Comparison of ENCODE assay signal across 10 cellular contexts in genomic region chr4:76589402-76589801, GRCh38.
DNase-seq lines count a peak whose midpoint lies in the region; ATAC-seq and TF ChIP-seq lines count a peak whose summit lies in the region.
"Had no signal": no experiment of that assay in that cellular context is flagged by ENCODE, and none has a peak within 500 bp of the region (broad histone marks: within the 10 kb centered on the region; RNA-seq: fewer than 3 reads in every experiment).

No MANE protein-coding gene starts in this region.

- peaks cover 54% of the 10 kb centered on the region for H3K27me3 Mint-ChIP-seq in activated CD8-positive, alpha-beta memory T cell treated with anti-CD3 and anti-CD28 coated beads, Interleukin-2, amount 10 ng/mL, durations not matched to agents 7 days and 5 days

- WGBS in mesenchymal stem cell = 7% methylated on average over 1 of the region's 1 CpG
- 6 to 20% methylated on average over 1 of the region's 1 CpG for WGBS in aorta, 2 donors

- H3K36me3 Mint-ChIP-seq in activated CD8-positive, alpha-beta memory T cell treated with anti-CD3 and anti-CD28 coated beads, Interleukin-2, amount 10 ng/mL, durations not matched to agents 7 days and 5 days = no peaks in the 10 kb centered on the region

- H3K4me3 Mint-ChIP-seq in activated CD8-positive, alpha-beta memory T cell treated with anti-CD3 and anti-CD28 coated beads, Interleukin-2, amount 10 ng/mL, durations not matched to agents 7 days and 5 days = no peak overlapping the region

- H3K79me1 ChIP-seq in mesenchymal stem cell (replicated peaks; ENCODE audit: low read length, poor library complexity, severe bottlenecking) = no peaks in the 10 kb centered on the region

- H2AK5ac ChIP-seq in mesenchymal stem cell (ENCODE audit: low read length, severe bottlenecking) = peak overlapping the region; percentile 100

- no peak overlapping the region for H2BK15ac ChIP-seq in mesenchymal stem cell (ENCODE audit: low read depth, poor library complexity, severe bottlenecking)

- peak overlapping the region; percentile 84 to 93 for H3K18ac ChIP-seq in mesenchymal stem cell (ENCODE audit: low read depth in 1 of 2, low read length in 2 of 2)

- peak overlapping the region; percentile 60 for H4K8ac ChIP-seq in mesenchymal stem cell (ENCODE audit: low read length)

- H2BK120ac ChIP-seq in mesenchymal stem cell (ENCODE audit: low read depth, low read length) = peak overlapping the region; percentile 71

- H3K14ac ChIP-seq in mesenchymal stem cell (ENCODE audit: low read length in 2 of 2) = no peak overlapping the region

- no peak overlapping the region for H3K27ac Mint-ChIP-seq in activated CD8-positive, alpha-beta memory T cell treated with anti-CD3 and anti-CD28 coated beads, Interleukin-2, amount 10 ng/mL, durations not matched to agents 7 days and 5 days

- no peaks in the 10 kb centered on the region for H3K27me3 ChIP-seq in cardiac muscle cell
- H3K27me3 ChIP-seq in mesenchymal stem cell (ENCODE audit: control insufficient read depth in 1 of 2, insufficient read depth in 1 of 2, low read length in 2 of 2) = no peaks in the 10 kb centered on the region
- no peaks in the 10 kb centered on the region for H3K27me3 ChIP-seq in aorta (ENCODE audit: control insufficient read depth in 1 of 2, insufficient read depth in 2 of 2, low read length in 1 of 2)

- no peak for TF ChIP-seq CTCF in cardiac muscle cell (IDR thresholded peaks at IDR 0.05; ENCODE audit: low read depth, low read length)

- CTCF ChIA-PET in activated CD8-positive, alpha-beta memory T cell treated with anti-CD3 and anti-CD28 coated beads, Interleukin-2, amount 10 ng/mL, durations not matched to agents 7 days and 5 days (lab: Charles Lee) = no interaction called here

- H3K4me3 ChIP-seq in cardiac muscle cell = no peak overlapping the region
- no peak overlapping the region for H3K4me3 ChIP-seq in mesenchymal stem cell (ENCODE audit: insufficient read depth in 1 of 2, low read depth in 1 of 2, low read length in 2 of 2)
- H3K4me3 ChIP-seq in aorta (ENCODE audit: low read length in 2 of 2) = no peak overlapping the region

- H3K4me1 ChIP-seq in cardiac muscle cell (ENCODE audit: low read depth) (peaks cover 48% of the 10 kb centered on the region), mesenchymal stem cell (ENCODE audit: control insufficient read depth, insufficient read depth, low read depth, low read length) (peaks cover 16% of the 10 kb centered on the region), aorta (ENCODE audit: control insufficient read depth in 1 of 2, insufficient read depth in 2 of 2, low read length in 2 of 2) (peaks cover 7 to 8% of the 10 kb centered on the region in 2 donors)

- no peak overlapping the region for H4K91ac ChIP-seq in mesenchymal stem cell (ENCODE audit: low read length)

- peak overlapping the region; percentile 33 for H3K4me2 ChIP-seq in mesenchymal stem cell (ENCODE audit: low read length, poor library complexity, severe bottlenecking)

- no peak overlapping the region for H3K23ac ChIP-seq in mesenchymal stem cell (ENCODE audit: low read length in 2 of 2)

- peak overlapping the region; percentile 99 for H3K27ac ChIP-seq in cardiac muscle cell
- peak overlapping the region; percentile 98 for H3K27ac ChIP-seq in mesenchymal stem cell (ENCODE audit: low read length, poor library complexity, severe bottlenecking)
- H3K27ac ChIP-seq in aorta (ENCODE audit: low read depth in 1 of 2, low read length in 2 of 2) = peak overlapping the region; percentile 99 to 100
- H3K27ac ChIP-seq: 22Rv1 had no signal

- H3K36me3 ChIP-seq in cardiac muscle cell (no peaks in the 10 kb centered on the region), mesenchymal stem cell (ENCODE audit: control insufficient read depth in 1 of 2, insufficient read depth in 2 of 2, low read depth in 1 of 2, low read length in 2 of 2) (no peaks in the 10 kb centered on the region), aorta (ENCODE audit: control insufficient read depth in 1 of 2, insufficient read depth in 2 of 2, low read length in 1 of 2) (no peaks in the 10 kb centered on the region)

- no peak overlapping the region for H2AFZ ChIP-seq in mesenchymal stem cell (ENCODE audit: low read depth, low read length)

- ATAC-seq in aorta (ENCODE audit: low FRiP score) = peak; percentile 48
- ATAC-seq in activated CD8-positive, alpha-beta memory T cell treated with anti-CD3 and anti-CD28 coated beads, Interleukin-2, amount 10 ng/mL, durations not matched to agents 7 days and 5 days = no peak

- intact Hi-C loops in cardiac septum (cut with DNase I) = loop anchor here (5.0 to 10.0 kb wide), 3 partner anchors 65 to 355 kb away; partner anchors contain the start of gene SEPTIN11
- intact Hi-C loops in aorta (cut with DNase I) = loop anchor here (5.0 to 10.0 kb wide), 3 partner anchors 62 to 155 kb away; no protein-coding TSS in a partner anchor

- no peaks in the 10 kb centered on the region for H3K4me1 Mint-ChIP-seq in activated CD8-positive, alpha-beta memory T cell treated with anti-CD3 and anti-CD28 coated beads, Interleukin-2, amount 10 ng/mL, durations not matched to agents 7 days and 5 days

- DNase-seq in cardiac muscle cell (ENCODE audit: low read depth in 1 of 2, low spot score in 1 of 2) (peak in 1 of 2 donors; percentile 58), cardiac septum (ENCODE audit: low spot score) (no peak), dedifferentiated amniotic fluid mesenchymal stem cell (ENCODE audit: extremely low spot score) (peak; percentile 83), mesenchymal stem cell (peak; percentile 69), aorta (no peak), GM19238 (ENCODE audit: insufficient read length, low spot score) (no peak), hippocampal formation (lab: John Stamatoyannopoulos, UW) (no peak)
- DNase-seq in activated CD8-positive, alpha-beta memory T cell treated with anti-CD3 and anti-CD28 coated beads, Interleukin-2, amount 10 ng/mL, durations not matched to agents 7 days and 5 days = no peak
- DNase-seq: activated CD8-positive, alpha-beta memory T cell treated with anti-CD3 and anti-CD28 coated beads, Interleukin-2, amount 50 U/mL, for 4 hours had no signal

- no peaks in the 10 kb centered on the region for H3K9me3 Mint-ChIP-seq in activated CD8-positive, alpha-beta memory T cell treated with anti-CD3 and anti-CD28 coated beads, Interleukin-2, amount 10 ng/mL, durations not matched to agents 7 days and 5 days (ENCODE audit: low read depth)

- H2BK5ac ChIP-seq in mesenchymal stem cell (ENCODE audit: low read depth, low read length, poor library complexity, severe bottlenecking) = peak overlapping the region; percentile 67

- H3K9me3 ChIP-seq in cardiac muscle cell (ENCODE audit: low read depth) (no peaks in the 10 kb centered on the region), mesenchymal stem cell (ENCODE audit: control insufficient read depth, low read length) (no peaks in the 10 kb centered on the region), aorta (ENCODE audit: control insufficient read depth, low read length) (no peaks in the 10 kb centered on the region)

- peak overlapping the region; percentile 71 to 89 for H3K4ac ChIP-seq in mesenchymal stem cell (ENCODE audit: low read depth in 1 of 2, low read length in 2 of 2)

- H3K9ac ChIP-seq in mesenchymal stem cell (ENCODE audit: low read length) = peak overlapping the region; percentile 74

- H2BK12ac ChIP-seq in mesenchymal stem cell (ENCODE audit: low read length in 2 of 2) = peak overlapping the region; percentile 73 to 91

Comparison
In these comparisons a context has a peak if more than half of its experiments do, and no peak if none do; other contexts are left out.
1. DNase-seq: peak in dedifferentiated amniotic fluid mesenchymal stem cell (single experiment) and mesenchymal stem cell (single experiment); none in cardiac septum (single experiment), aorta (0 of 2), GM19238 (single experiment), activated CD8-positive, alpha-beta memory T cell treated with anti-CD3 and anti-CD28 coated beads, Interleukin-2, amount 10 ng/mL, durations not matched to agents 7 days and 5 days (single experiment) and hippocampal formation (0 of 2).
2. Peak in every context shown above with its lines, with median percentiles within 50 percentile points of each other: H3K27ac ChIP-seq.